ENCODE assay signal across 29 cellular contexts in the genomic region with DNA sequence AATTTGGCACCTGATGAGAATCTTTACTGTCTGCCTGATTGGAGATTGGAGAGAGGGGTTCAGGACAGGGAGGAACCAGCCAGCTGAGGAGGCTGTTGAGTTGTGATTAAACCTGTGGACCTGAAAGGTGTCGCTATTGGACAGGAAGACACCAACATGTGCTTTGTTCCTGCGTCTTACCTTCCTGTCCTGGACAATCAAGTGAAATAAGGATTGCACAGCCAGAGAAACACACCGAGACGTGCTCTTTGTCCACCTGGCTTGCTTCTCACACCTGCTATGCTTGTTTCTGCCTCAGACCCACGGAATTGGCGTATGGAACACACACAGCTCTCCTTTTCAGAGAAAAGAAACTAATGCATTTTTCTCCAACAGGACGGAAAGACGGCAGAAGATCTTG.
"Had no signal": no experiment of that assay in that cellular context is flagged by ENCODE, and none has a peak within 500 bp of the region (broad histone marks: within the 10 kb centered on the region; RNA-seq: fewer than 3 reads in every experiment).

No MANE protein-coding gene starts in this region.

- H3K4me3 ChIP-seq: heart left ventricle, left lung, lower lobe of right lung, mucosa of descending colon, ovary, psoas muscle, sigmoid colon, spleen, suprapubic skin, thoracic aorta, tibial artery, upper lobe of right lung had no signal

- H3K27ac ChIP-seq: heart left ventricle, left lung, lower lobe of right lung, ovary, psoas muscle, sigmoid colon, spleen, suprapubic skin, thoracic aorta, tibial artery, upper lobe of right lung had no signal

- H3K4me1 ChIP-seq: heart left ventricle, left lung, lower lobe of right lung, psoas muscle, sigmoid colon, spleen, suprapubic skin, tibial artery, upper lobe of right lung had no signal

- H3K9me3 ChIP-seq: ovary, psoas muscle, suprapubic skin, upper lobe of right lung had no signal

- FAIRE-seq: islet of Langerhans, kidney, small intestine, urothelium cell line had no signal

- H3K27me3 ChIP-seq: left lung, ovary, sigmoid colon, spleen, suprapubic skin, tibial artery, upper lobe of right lung had no signal

- DNase-seq: heart left ventricle; hypothalamus; immature natural killer cell; kidney; left colon; left lung; lower lobe of right lung; mammary epithelial cell; mesenchymal stem cell; midbrain; mucosa of descending colon; naive thymus-derived CD4-positive, alpha-beta T cell; ovary; posterior cingulate gyrus; psoas muscle; sigmoid colon; small intestine; spleen; stimulated activated CD4-positive, alpha-beta T cell treated with anti-CD3 and anti-CD28 coated beads, Interleukin-4, amount 100 ng/mL, for 24 hours; stimulated activated naive CD4-positive, alpha-beta T cell; tibial artery; trophoblast cell; upper lobe of right lung had no signal

- ATAC-seq: heart left ventricle; left colon; left lung; lower lobe of right lung; mucosa of descending colon; naive thymus-derived CD4-positive, alpha-beta T cell; natural killer cell treated with Interleukin-12 subunit alpha and Interleukin-12 subunit beta and Interleukin-15 and Interleukin-18, amount 100 ng/mL, for 72 hours; psoas muscle; stimulated activated effector memory CD8-positive, alpha-beta T cell treated with anti-CD3 and anti-CD28 coated beads, Interleukin-12 subunit alpha, Interleukin-12 subunit beta, amount 100 ng/mL, for 72 hours; upper lobe of right lung had no signal

- H3K36me3 ChIP-seq: heart left ventricle, ovary, thoracic aorta had no signal
